Comparison of ENCODE assay signal across 18 cellular contexts in the genomic region with DNA sequence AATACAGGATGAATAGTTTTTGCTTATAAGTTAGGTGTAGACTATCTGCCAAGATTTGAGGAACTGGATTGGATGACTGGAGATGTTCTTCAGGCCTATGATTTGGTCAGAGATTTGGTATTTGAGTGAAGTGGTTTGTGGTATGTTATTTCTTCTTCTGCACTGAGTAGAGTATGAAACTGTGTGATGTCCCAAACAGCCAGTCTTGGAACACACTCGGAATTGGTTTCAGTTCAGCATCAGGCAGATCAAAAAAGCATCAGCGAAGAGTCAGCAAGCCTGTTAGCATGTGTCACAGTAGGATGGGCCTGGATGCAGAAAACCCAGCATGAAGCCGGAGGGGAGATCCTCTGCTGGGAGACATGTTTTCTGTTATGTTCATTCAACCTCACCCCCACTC.
DNase-seq lines count a peak whose midpoint lies in the region; ATAC-seq, FAIRE-seq and TF ChIP-seq lines count a peak whose summit lies in the region.
"Had no signal": no experiment of that assay in that cellular context is flagged by ENCODE, and none has a peak within 500 bp of the region (broad histone marks: within the 10 kb centered on the region; RNA-seq: fewer than 3 reads in every experiment).

No MANE protein-coding gene starts in this region.

- no peak overlapping the region for H4K8ac ChIP-seq in IMR-90 (ENCODE audit: low read depth in 2 of 2, low read length in 2 of 2)
- no peak overlapping the region for H4K8ac ChIP-seq in H1 (ENCODE audit: extremely low read depth, insufficient read depth, low read length)

- H2BK120ac ChIP-seq in IMR-90 (ENCODE audit: low read depth, low read length) (no peak overlapping the region), H1 (replicated peaks; ENCODE audit: low read depth, low read length) (no peak overlapping the region)

- H3K4ac ChIP-seq in IMR-90 (ENCODE audit: low read depth, low read length) = peak overlapping the region; percentile 53; the same call in 1 of the 2 replicates
- no peak overlapping the region for H3K4ac ChIP-seq in H1 (replicated peaks; ENCODE audit: insufficient read length, low read depth, low read length)

- H2BK20ac ChIP-seq in IMR-90 (ENCODE audit: low read depth, low read length) = no peak overlapping the region
- H2BK20ac ChIP-seq in H1 (ENCODE audit: low read length) = no peak overlapping the region

- H3K18ac ChIP-seq in IMR-90 (ENCODE audit: low read depth, low read length) (no peak overlapping the region), H1 (ENCODE audit: extremely low read depth, low read length) (no peak overlapping the region)

- peak; percentile 94 for ATAC-seq in IMR-90 (ENCODE audit: low read depth)
- peak; percentile 43 for ATAC-seq in mucosa of descending colon
- no peak for ATAC-seq in GM19328 (IDR thresholded peaks at IDR 0.05; ENCODE audit: unreplicated experiment)
- no peak for ATAC-seq in GM18868 (IDR thresholded peaks at IDR 0.05; ENCODE audit: unreplicated experiment)
- ATAC-seq in GM19351 (IDR thresholded peaks at IDR 0.05; ENCODE audit: unreplicated experiment) = no peak
- ATAC-seq: activated CD8-positive, alpha-beta T cell treated with anti-CD3 and anti-CD28 coated beads for 36 hours had no signal

- H3K79me1 ChIP-seq in IMR-90 (ENCODE audit: low read depth in 1 of 2, low read length in 2 of 2) (peaks cover 10 to 25% of the 10 kb centered on the region in 2 experiments; a peak in 2 of 4 replicates), H1 (ENCODE audit: low read depth, low read length) (no peaks in the 10 kb centered on the region)

- H3K56ac ChIP-seq in IMR-90 (ENCODE audit: extremely low read depth, insufficient read depth, low read length) = no peak overlapping the region
- no peak overlapping the region for H3K56ac ChIP-seq in H1 (replicated peaks; ENCODE audit: insufficient read length, low read depth, low read length)

- TF ChIP-seq CTCF in IMR-90 (conservative IDR thresholded peaks at IDR 0.05; ENCODE audit: low read depth, low read length) (no peak), H1 (IDR thresholded peaks at IDR 0.05; ENCODE audit: control extremely low read depth in 1 of 3, insufficient read depth in 1 of 3, low read depth in 1 of 3, low read length in 3 of 3) (no peak), mucosa of descending colon (IDR thresholded peaks at IDR 0.05) (no peak)

- FAIRE-seq in H1 (lab: Jason Lieb, UNC) = peak; percentile 48
- FAIRE-seq: H54 had no signal

- H2BK15ac ChIP-seq in IMR-90 (ENCODE audit: low read depth, low read length) (no peak overlapping the region), H1 (ENCODE audit: low read length) (no peak overlapping the region)

- peak; percentile 77 for DNase-seq in AG08396 (ENCODE audit: low spot score)
- peak; percentile 93 for DNase-seq in IMR-90
- no peak for DNase-seq in H1 (ENCODE audit: low read depth in 1 of 2, low spot score in 2 of 2)
- no peak for DNase-seq in mucosa of descending colon
- DNase-seq in NCI-H748 treated with DMSO at 0.1 percent for 48 hours (lab: John Stamatoyannopoulos, UW) = no peak
- DNase-seq: activated CD8-positive, alpha-beta T cell treated with anti-CD3 and anti-CD28 coated beads for 36 hours; activated effector memory CD4-positive, alpha-beta T cell treated with anti-CD3 and anti-CD28 coated beads, Interleukin-2, amount 50 U/mL, for 16 hours; NCI-H2107; occipital lobe; SHP77; stimulated activated CD4-positive, alpha-beta T cell treated with anti-CD3 and anti-CD28 coated beads, Interleukin-15, amount 100 ng/mL, for 24 hours; T-helper 9 cell; thyroid gland had no signal

- H3K9me1 ChIP-seq in IMR-90 (ENCODE audit: insufficient read depth, low read length) = peaks cover 10% of the 10 kb centered on the region

- POLR2A ChIA-PET in IMR-90 (lab: Charles Lee; ENCODE audit: unreplicated experiment) = no interaction called here
- POLR2A ChIA-PET in H1 (lab: Charles Lee; ENCODE audit: partially characterized antibody) = no interaction called here

- H3K27me3 ChIP-seq in IMR-90 (ENCODE audit: control insufficient read depth, insufficient read depth, low read length) (no peaks in the 10 kb centered on the region), H1 (replicated peaks in 1 of 4; ENCODE audit: control insufficient read depth in 3 of 4, extremely low read depth in 1 of 4, insufficient read depth in 3 of 4, low read length in 3 of 4) (no peaks in the 10 kb centered on the region)
- H3K27me3 ChIP-seq: BLaER1 treated with 17β-estradiol and CSF1 and Interleukin-3, amounts not matched to agents 10 nM and 100 nM; thyroid gland had no signal

- H3K27ac ChIP-seq in IMR-90 (ENCODE audit: insufficient read depth, low read length) = peak overlapping the region; percentile 1; the same call in 1 of the 2 replicates
- H3K27ac ChIP-seq in H1 (ENCODE audit: low read depth, low read length) = no peak overlapping the region
- H3K27ac ChIP-seq: BLaER1 treated with 17β-estradiol and CSF1 and Interleukin-3, amounts not matched to agents 10 nM and 100 nM; thyroid gland had no signal

- TF ChIP-seq POLR2A in IMR-90 (IDR thresholded peaks at IDR 0.05; ENCODE audit: low read depth, low read length) = no peak
- no peak for TF ChIP-seq POLR2A in H1 (IDR thresholded peaks at IDR 0.05; ENCODE audit: control extremely low read depth in 1 of 2, low read depth in 2 of 2, low read length in 2 of 2)

- TF ChIP-seq EP300 in H1 (IDR thresholded peaks at IDR 0.05; ENCODE audit: borderline replicate concordance in 1 of 2, low read depth in 2 of 2, low read length in 2 of 2) = no peak

- no peak overlapping the region for H2BK5ac ChIP-seq in IMR-90 (ENCODE audit: low read depth, low read length, poor library complexity, severe bottlenecking)
- no peak overlapping the region for H2BK5ac ChIP-seq in H1 (ENCODE audit: low read depth, low read length)

- TF ChIP-seq RAD21 in IMR-90 (IDR thresholded peaks at IDR 0.05; ENCODE audit: low read length) (no peak), H1 (IDR thresholded peaks at IDR 0.05 in 1 of 2, conservative IDR thresholded peaks at IDR 0.05 in 1 of 2; ENCODE audit: low read depth in 2 of 2, low read length in 2 of 2) (no peak)

- H3K36me3 ChIP-seq in IMR-90 (ENCODE audit: control insufficient read depth, insufficient read depth, low read length) (peaks cover 5% of the 10 kb centered on the region), H1 (ENCODE audit: control insufficient read depth in 2 of 4, insufficient read depth in 4 of 4, low read length in 3 of 4) (no peaks in the 10 kb centered on the region), mucosa of descending colon (ENCODE audit: low read depth) (no peaks in the 10 kb centered on the region)
- H3K36me3 ChIP-seq: thyroid gland had no signal

- dilution Hi-C loops in IMR-90 (cut with HindIII; ENCODE audit: low sequenced_read_pairs, unreplicated experiment) = no loop called here

- H2AFZ ChIP-seq in IMR-90 (replicated peaks; ENCODE audit: low read length, poor library complexity) (no peak overlapping the region), H1 (ENCODE audit: low read length) (no peak overlapping the region)

- H3K23me2 ChIP-seq in H1 (ENCODE audit: low read depth, low read length) = no peaks in the 10 kb centered on the region

- no peak overlapping the region for H2AK9ac ChIP-seq in IMR-90 (replicated peaks; ENCODE audit: low read depth, low read length, poor library complexity)

- H3K23ac ChIP-seq in IMR-90 (ENCODE audit: low read depth, low read length) (no peak overlapping the region), H1 (ENCODE audit: insufficient read length) (no peak overlapping the region)

- no peak overlapping the region for H2AK5ac ChIP-seq in IMR-90 (ENCODE audit: low read depth, low read length)
- H2AK5ac ChIP-seq in H1 (ENCODE audit: low read depth, low read length) = no peak overlapping the region

- H3K4me1 ChIP-seq in IMR-90 (ENCODE audit: control insufficient read depth, insufficient read depth, low read length) (0 out of 2 replicates have a peak, but pooled peaks cover 3% of the 10 kb centered on the region), H1 (replicated peaks in 1 of 4; ENCODE audit: control insufficient read depth in 3 of 4, insufficient read depth in 4 of 4, low read length in 3 of 4) (peaks cover 0 to 3% (median 2%) of the 10 kb centered on the region in 4 experiments; a peak in 2 of 7 replicates), mucosa of descending colon (ENCODE audit: low read depth) (no peaks in the 10 kb centered on the region)
- H3K4me1 ChIP-seq: thyroid gland had no signal

- H4K20me1 ChIP-seq in IMR-90 (ENCODE audit: insufficient read depth, low read length) (peaks cover 5% of the 10 kb centered on the region; the same call in 1 of the 2 replicates), H1 (replicated peaks in 1 of 2; ENCODE audit: control insufficient read depth in 1 of 2, insufficient read depth in 2 of 2, low read length in 2 of 2) (no peaks in the 10 kb centered on the region)

- H2BK12ac ChIP-seq in H1 (ENCODE audit: low read depth, low read length) = no peak overlapping the region

- CTCF ChIA-PET in IMR-90 (lab: Yijun Ruan, JAX) (no interaction called here), H1 (lab: Charles Lee; ENCODE audit: partially characterized antibody) (no interaction called here)

- 50% methylated on average over 1 of the region's 3 CpGs; no CpG with 5 or more reads in 1 of the 2 experiments for WGBS in IMR-90 (ENCODE audit: extremely low coverage in 2 of 2, insufficient read length in 1 of 2), 2 experiments
- 83% methylated on average over 3 of the region's 3 CpGs; no CpG with 5 or more reads in 1 of the 2 experiments for WGBS in H1 (ENCODE audit: extremely low coverage in 1 of 2, insufficient coverage in 1 of 2, insufficient read length in 1 of 2, insufficient replicate concordance in 2 of 2, low coverage in 1 of 2, low lambda C conversion rate in 2 of 2, missing lambda C conversion rate in 1 of 2), 2 experiments

- H3K9ac ChIP-seq in IMR-90 (ENCODE audit: low read depth, low read length) (no peak overlapping the region), H1 (replicated peaks in 1 of 4; ENCODE audit: extremely low read depth in 1 of 4, low read depth in 3 of 4, low read length in 3 of 4) (no peak overlapping the region)
- H3K9ac ChIP-seq: BLaER1 treated with 17β-estradiol and CSF1 and Interleukin-3, amounts not matched to agents 10 nM and 100 nM had no signal

- no TSS peak for BruUV-seq in IMR-90 (replicated peaks; lab: Mats Ljungman, UMichigan)

- peak overlapping the region; percentile 36; the same call in 1 of the 2 replicates for H3K14ac ChIP-seq in IMR-90 (replicated peaks; ENCODE audit: low read depth, low read length)
- H3K14ac ChIP-seq in H1 (ENCODE audit: insufficient read length) = no peak overlapping the region

- H3K9me3 ChIP-seq in IMR-90 (ENCODE audit: control insufficient read depth, insufficient read depth, low read length) (no peaks in the 10 kb centered on the region), H1 (ENCODE audit: insufficient read depth in 2 of 2, low read depth in 1 of 2, low read length in 1 of 2) (no peaks in the 10 kb centered on the region), mucosa of descending colon (no peaks in the 10 kb centered on the region)
- H3K9me3 ChIP-seq: thyroid gland had no signal

- no peak overlapping the region for H3K4me3 ChIP-seq in IMR-90 (ENCODE audit: insufficient read depth, low read depth, low read length)
- no peak overlapping the region for H3K4me3 ChIP-seq in H1 (ENCODE audit: extremely low read depth in 1 of 4, insufficient read depth in 2 of 4, low read depth in 3 of 4, low read length in 4 of 4)
- no peak overlapping the region for H3K4me3 ChIP-seq in mucosa of descending colon
- H3K4me3 ChIP-seq: BLaER1 treated with 17β-estradiol and CSF1 and Interleukin-3, amounts not matched to agents 10 nM and 100 nM; thyroid gland had no signal

- H4K91ac ChIP-seq in IMR-90 (ENCODE audit: insufficient read depth, low read depth, low read length) = no peak overlapping the region
- no peak overlapping the region for H4K91ac ChIP-seq in H1 (replicated peaks; ENCODE audit: insufficient read length, low read length)

- H3K4me2 ChIP-seq in IMR-90 (ENCODE audit: low read depth, low read length) = peak overlapping the region; percentile 66
- H3K4me2 ChIP-seq in H1 (ENCODE audit: insufficient read depth in 1 of 2, low read depth in 2 of 2, low read length in 2 of 2) = no peak overlapping the region
- H3K4me2 ChIP-seq: BLaER1 treated with 17β-estradiol and CSF1 and Interleukin-3, amounts not matched to agents 10 nM and 100 nM had no signal

- intact Hi-C loops in IMR-90 (cut with micrococcal nuclease) (no loop called here), mucosa of descending colon (cut with DNase I, micrococcal nuclease) (no loop called here)

- H4K5ac ChIP-seq in IMR-90 (ENCODE audit: low read depth, low read length) = no peak overlapping the region
- H4K5ac ChIP-seq in H1 (ENCODE audit: insufficient read length, low read depth, low read length) = no peak overlapping the region

- H3K79me2 ChIP-seq in H1 (ENCODE audit: control insufficient read depth in 1 of 2, insufficient read depth in 2 of 2, low read length in 2 of 2) = no peaks in the 10 kb centered on the region

- in situ Hi-C loops in IMR-90 (cut with MboI; ENCODE audit: low sequenced_read_pairs) = loop anchor here (25.0 kb wide), 1 partner anchor 111 kb away; no protein-coding TSS in a partner anchor

Comparison
In these comparisons a context has a peak if more than half of its experiments do, and no peak if none do; other contexts are left out.
1. DNase-seq: peak in AG08396 (single experiment) and IMR-90 (single experiment); none in H1 (0 of 2), mucosa of descending colon (0 of 3) and NCI-H748 treated with DMSO at 0.1 percent for 48 hours (single experiment).
2. ATAC-seq: peak in IMR-90 (single experiment) and mucosa of descending colon (single experiment); none in GM19328 (single experiment), GM18868 (single experiment) and GM19351 (single experiment).